Comparison of ENCODE assay signal across 8 cellular contexts in the genomic region with DNA sequence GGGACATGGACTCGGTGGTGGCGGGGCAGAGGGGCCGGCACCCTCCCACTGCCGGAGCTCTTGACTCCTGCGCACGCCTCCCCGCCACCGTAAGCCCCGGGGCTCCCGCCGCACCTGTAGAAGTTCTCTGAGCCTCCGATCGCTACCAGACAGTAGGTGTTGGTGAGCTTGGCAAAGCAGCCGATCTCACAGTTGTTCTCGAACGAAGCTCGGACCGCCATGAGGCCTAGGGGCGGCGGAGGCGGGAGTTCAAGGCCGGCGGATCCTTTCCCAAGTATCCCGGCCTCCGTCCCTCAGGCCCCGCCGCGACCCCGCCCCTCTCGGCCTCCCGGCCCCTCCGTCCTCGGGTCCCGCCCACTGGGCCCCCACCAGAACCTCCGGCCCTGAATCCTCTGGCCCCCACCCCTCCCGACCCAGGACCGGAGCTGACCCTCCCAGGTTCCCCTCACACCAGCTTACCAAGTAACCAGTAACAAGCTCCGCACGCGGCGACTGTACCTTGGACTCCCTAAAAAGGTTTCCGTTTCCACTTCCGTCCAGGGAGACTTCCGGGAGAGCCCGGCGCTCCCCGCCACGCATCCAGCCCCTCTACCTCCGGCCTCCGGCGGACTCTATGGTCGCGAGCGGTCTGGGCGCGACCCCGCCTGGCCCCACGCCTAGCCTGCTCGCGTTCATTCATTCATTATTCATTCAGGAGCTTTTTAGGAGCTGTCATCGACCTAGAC. TPM values are rescaled to one million over a fixed set of nuclear protein-coding genes. Genes with fewer than 3 reads are reported as not detected.
DNase-seq lines count a peak whose midpoint lies in the region; ATAC-seq and TF ChIP-seq lines count a peak whose summit lies in the region.

Gene EIF6, minus strand, starts transcription at position 506 of the 725 bp plus-strand sequence. Its CDS starts 285 bp downstream, at position 221.

- ATAC-seq in GM21717 (IDR thresholded peaks at IDR 0.05; ENCODE audit: unreplicated experiment): peak; percentile 79

- TF ChIP-seq CTCF in Loucy (conservative IDR thresholded peaks at IDR 0.05; ENCODE audit: low read length) (no peak), neural progenitor cell (IDR thresholded peaks at IDR 0.05) (no peak)

- peaks cover 14% of the 10 kb centered on the region for H3K36me3 Mint-ChIP-seq in neural progenitor cell

- peaks cover 24% of the 10 kb centered on the region for H3K4me1 Mint-ChIP-seq in neural progenitor cell

- H3K27me3 ChIP-seq in Loucy (ENCODE audit: insufficient read depth, low read length, poor library complexity, severe bottlenecking): no peaks in the 10 kb centered on the region
- no peaks in the 10 kb centered on the region for H3K27me3 ChIP-seq in neural progenitor cell

- peak within 1 kb of the TSS; percentile 68 for H3K27ac Mint-ChIP-seq in neural progenitor cell

- peak within 1 kb of the TSS; percentile 89 for H2AFZ ChIP-seq in Loucy (ENCODE audit: low read length)
- peak within 1 kb of the TSS; percentile 98 for H2AFZ ChIP-seq in neural progenitor cell (replicated peaks)

- H3K9ac ChIP-seq in Loucy (ENCODE audit: low read depth, low read length, poor library complexity, severe bottlenecking) (peak within 1 kb of the TSS; percentile 89), neural progenitor cell (peak within 1 kb of the TSS; percentile 68)

- H3K4me3 Mint-ChIP-seq in neural progenitor cell: peak within 1 kb of the TSS; percentile 89

- H3K9me3 ChIP-seq in Loucy (ENCODE audit: insufficient read depth, low read depth, low read length) (no peaks in the 10 kb centered on the region), neural progenitor cell (ENCODE audit: low read depth) (no peaks in the 10 kb centered on the region)

- H3K4me1 ChIP-seq in Loucy (ENCODE audit: insufficient read depth, low read length, poor library complexity, severe bottlenecking): peaks cover 14% of the 10 kb centered on the region
- peaks cover 6% of the 10 kb centered on the region for H3K4me1 ChIP-seq in neural progenitor cell

- peak within 1 kb of the TSS; percentile 87 for H3K4me3 ChIP-seq in Loucy (ENCODE audit: low read length, poor library complexity, severe bottlenecking)
- H3K4me3 ChIP-seq in neural progenitor cell: peak within 1 kb of the TSS; percentile 83

- peak; percentile 69 for DNase-seq in DMS114 treated with DMSO at 0.1 percent for 48 hours (lab: John Stamatoyannopoulos, UW; ENCODE audit: unreplicated experiment)
- peak; percentile 80 for DNase-seq in SIG-M5 treated with dmso at 0.1 percent for 504 hours (lab: John Stamatoyannopoulos, UW; ENCODE audit: unreplicated experiment)
- peak; percentile 62 for DNase-seq in activated gamma-delta T cell treated with anti-CD3 and anti-CD28 coated beads, Interleukin-2, amount 50 U/mL, for 16 hours (ENCODE audit: low read depth)
- peak; percentile 81 for DNase-seq in foreskin melanocyte
- DNase-seq in neural progenitor cell (ENCODE audit: low spot score): peak; percentile 94
- DNase-seq in stromal cell of bone marrow (ENCODE audit: low read depth): peak; percentile 76

- H3K4me2 ChIP-seq in Loucy (ENCODE audit: low read depth, low read length, poor library complexity, severe bottlenecking) (peak within 1 kb of the TSS; percentile 86), neural progenitor cell (peak within 1 kb of the TSS; percentile 98)

- peaks cover 22% of the 10 kb centered on the region; the same call in 1 of the 2 replicates for H3K36me3 ChIP-seq in Loucy (ENCODE audit: insufficient read depth, low read length)
- H3K36me3 ChIP-seq in neural progenitor cell: no peaks in the 10 kb centered on the region

- H3K79me2 ChIP-seq in Loucy (ENCODE audit: insufficient read depth, low read length) (peaks cover 45% of the 10 kb centered on the region), neural progenitor cell (ENCODE audit: low read depth) (peaks cover 32% of the 10 kb centered on the region)

- H3K9me3 Mint-ChIP-seq in neural progenitor cell: no peaks in the 10 kb centered on the region

- peaks cover 3% of the 10 kb centered on the region for H3K27me3 Mint-ChIP-seq in neural progenitor cell (ENCODE audit: insufficient read depth, low read depth)

- H4K20me1 ChIP-seq in Loucy (ENCODE audit: insufficient read depth, low read length, poor library complexity, severe bottlenecking) (peaks cover 28% of the 10 kb centered on the region), neural progenitor cell (ENCODE audit: low read depth) (peaks cover 12% of the 10 kb centered on the region)

- H3F3A ChIP-seq in Loucy (ENCODE audit: low read depth) (no peaks in the 10 kb centered on the region), neural progenitor cell (ENCODE audit: low read depth) (peaks cover 7% of the 10 kb centered on the region)

- H3K9me2 ChIP-seq in Loucy (replicated peaks; ENCODE audit: low read depth, low read length): no peaks in the 10 kb centered on the region

- peak within 1 kb of the TSS; percentile 71 for H3K27ac ChIP-seq in neural progenitor cell

RNA-seq across cellular contexts. Expression of gene EIF6, which starts in this region (rescaled TPM):
- 47.5 and 71.4 TPM in 2 replicates for total RNA-seq in neural progenitor cell (ENCODE audit: low replicate concordance)

Comparison
In these comparisons a context has a peak if more than half of its experiments do, and no peak if none do; other contexts are left out.
1. Peak in every context shown above with its lines: DNase-seq, ATAC-seq, H3K4me3 ChIP-seq and H3K27ac ChIP-seq.